19 cellular contexts compared by ENCODE assay signal in genomic region chr1:223430221-223430620, GRCh38. TPM values are rescaled to one million over a fixed set of nuclear protein-coding genes. Genes with fewer than 3 reads are reported as not detected.
DNase-seq lines count a peak whose midpoint lies in the region; ATAC-seq and TF ChIP-seq lines count a peak whose summit lies in the region.
"Had no signal": no experiment of that assay in that cellular context is flagged by ENCODE, and none has a peak within 500 bp of the region (broad histone marks: within the 10 kb centered on the region; RNA-seq: fewer than 3 reads in every experiment).

No MANE protein-coding gene starts in this region.

- CTCF ChIA-PET in RWPE1 (lab: Yijun Ruan, JAX) = no interaction called here
- CTCF ChIA-PET in CD4-positive, alpha-beta memory T cell (lab: Charles Lee; ENCODE audit: partially characterized antibody) = interaction anchor here (1.0 kb wide), 1 partner anchor 306 kb away, joined by 3 read pairs; no protein-coding TSS in a partner anchor

- H3K36me3 ChIP-seq in muscle layer of colon (ENCODE audit: insufficient read depth, low read length) (no peaks in the 10 kb centered on the region), tibial artery (no peaks in the 10 kb centered on the region)
- no peaks in the 10 kb centered on the region for H3K36me3 ChIP-seq in CD4-positive, alpha-beta memory T cell (ENCODE audit: insufficient read depth, low read length)
- H3K36me3 ChIP-seq: SJCRH30 had no signal

- H3K4me3 ChIP-seq in muscle layer of colon (ENCODE audit: low read depth in 1 of 2, low read length in 2 of 2) = no peak overlapping the region
- H3K4me3 ChIP-seq in tibial artery = no peak overlapping the region
- no peak overlapping the region for H3K4me3 ChIP-seq in CD4-positive, alpha-beta memory T cell (ENCODE audit: low read length in 2 of 2)
- H3K4me3 ChIP-seq: SJCRH30 had no signal

- no peak overlapping the region for H3K4me3 Mint-ChIP-seq in CD4-positive, alpha-beta memory T cell
- no peak overlapping the region for H3K4me3 Mint-ChIP-seq in T-helper 2 cell treated with Interferon-gamma antibody and Interleukin-4, amounts not matched to agents 5 μg/mL and 100 μg/mL, for 36 hours
- H3K4me3 Mint-ChIP-seq: IgD-negative memory B cell had no signal

- H3K9me3 Mint-ChIP-seq in CD4-positive, alpha-beta memory T cell = peaks cover 0 to 5% (median 0%) of the 10 kb centered on the region in 8 donors
- no peaks in the 10 kb centered on the region for H3K9me3 Mint-ChIP-seq in T-helper 2 cell treated with Interferon-gamma antibody and Interleukin-4, amounts not matched to agents 5 μg/mL and 100 μg/mL, for 36 hours

- no peaks in the 10 kb centered on the region for H3K36me3 Mint-ChIP-seq in CD4-positive, alpha-beta memory T cell
- H3K36me3 Mint-ChIP-seq in T-helper 2 cell treated with Interferon-gamma antibody and Interleukin-4, amounts not matched to agents 5 μg/mL and 100 μg/mL, for 36 hours (ENCODE audit: low read depth) = no peaks in the 10 kb centered on the region
- H3K36me3 Mint-ChIP-seq: IgD-negative memory B cell had no signal

- intact Hi-C loops in tibial artery (cut with DNase I; ENCODE audit: low total_unique reads) = no loop called here
- intact Hi-C loops in CD4-positive, alpha-beta memory T cell (cut with micrococcal nuclease) = no loop called here

- H3K9me3 ChIP-seq in muscle layer of colon (ENCODE audit: low read length) = no peaks in the 10 kb centered on the region
- no peaks in the 10 kb centered on the region for H3K9me3 ChIP-seq in tibial artery
- H3K9me3 ChIP-seq in CD4-positive, alpha-beta memory T cell (ENCODE audit: control insufficient read depth in 1 of 2, low read length in 2 of 2) = no peaks in the 10 kb centered on the region
- H3K9me3 ChIP-seq: SJCRH30 had no signal

- H3K27me3 ChIP-seq in muscle layer of colon (ENCODE audit: control insufficient read depth in 1 of 2, insufficient read depth in 2 of 2, low read length in 2 of 2) (no peaks in the 10 kb centered on the region), tibial artery (no peaks in the 10 kb centered on the region)
- H3K27me3 ChIP-seq in CD4-positive, alpha-beta memory T cell (ENCODE audit: insufficient read depth, low read length) = no peaks in the 10 kb centered on the region
- H3K27me3 ChIP-seq: SJCRH30 had no signal

- peak overlapping the region; percentile 78 for H3K27ac ChIP-seq in RWPE1
- H3K27ac ChIP-seq in muscle layer of colon (ENCODE audit: low read depth, low read length) = peak overlapping the region; percentile 32
- H3K27ac ChIP-seq in tibial artery = peak overlapping the region; percentile 73 to 75
- no peak overlapping the region for H3K27ac ChIP-seq in CD4-positive, alpha-beta memory T cell (ENCODE audit: low read depth, low read length)
- H3K27ac ChIP-seq: SJCRH30 had no signal

- TF ChIP-seq CTCF in RWPE1 (conservative IDR thresholded peaks at IDR 0.05; ENCODE audit: low read depth) (no peak), tibial artery (IDR thresholded peaks at IDR 0.05) (no peak)

- H3K27me3 Mint-ChIP-seq in CD4-positive, alpha-beta memory T cell = peaks cover 2 to 4% of the 10 kb centered on the region in 2 donors
- H3K27me3 Mint-ChIP-seq in T-helper 2 cell treated with Interferon-gamma antibody and Interleukin-4, amounts not matched to agents 5 μg/mL and 100 μg/mL, for 36 hours (ENCODE audit: low read depth) = peaks cover 8% of the 10 kb centered on the region

- H3K9ac ChIP-seq in muscle layer of colon (ENCODE audit: low read length) = no peak overlapping the region

- DNase-seq in RWPE1 (ENCODE audit: low spot score) (no peak), cerebellum (ENCODE audit: low spot score) (peak; percentile 17), tibial artery (peak in 1 of 2 donors; percentile 71)
- no peak for DNase-seq in CD4-positive, alpha-beta memory T cell
- no peak for DNase-seq in T-helper 2 cell treated with Interferon-gamma antibody and Interleukin-4, amounts not matched to agents 5 μg/mL and 100 μg/mL, for 36 hours (ENCODE audit: low spot score)
- DNase-seq: Kasumi-1, NCI-H1417, NCI-H2029, NCI-H2171, NCI-H748 treated with DMSO at 0.1 percent for 48 hours, OCI-M1, SJCRH30 had no signal

- peak overlapping the region in 1 of 7 donors; percentile 21 for H3K27ac Mint-ChIP-seq in CD4-positive, alpha-beta memory T cell
- no peak overlapping the region for H3K27ac Mint-ChIP-seq in T-helper 2 cell treated with Interferon-gamma antibody and Interleukin-4, amounts not matched to agents 5 μg/mL and 100 μg/mL, for 36 hours
- H3K27ac Mint-ChIP-seq: IgD-negative memory B cell had no signal

- POLR2A ChIA-PET in RWPE1 (lab: Yijun Ruan, JAX; ENCODE audit: low non-redundant PET) = no interaction called here
- POLR2A ChIA-PET in CD4-positive, alpha-beta memory T cell (lab: Charles Lee; ENCODE audit: partially characterized antibody) = no interaction called here

- H3K4me1 ChIP-seq in muscle layer of colon (ENCODE audit: insufficient read depth, low read length) (peaks cover 44% of the 10 kb centered on the region), tibial artery (peaks cover 0 to 35% (median 28%) of the 10 kb centered on the region in 4 donors)
- H3K4me1 ChIP-seq in CD4-positive, alpha-beta memory T cell (ENCODE audit: insufficient read depth, low read length) = no peaks in the 10 kb centered on the region
- H3K4me1 ChIP-seq: SJCRH30 had no signal

- ATAC-seq in HG02763 (IDR thresholded peaks at IDR 0.05; ENCODE audit: unreplicated experiment) = no peak
- ATAC-seq: HCT116 had no signal

- H3K4me1 Mint-ChIP-seq in CD4-positive, alpha-beta memory T cell = peaks cover 0 to 28% (median 2%) of the 10 kb centered on the region in 4 donors
- H3K4me1 Mint-ChIP-seq in T-helper 2 cell treated with Interferon-gamma antibody and Interleukin-4, amounts not matched to agents 5 μg/mL and 100 μg/mL, for 36 hours (ENCODE audit: low read depth) = peaks cover 2% of the 10 kb centered on the region
- H3K4me1 Mint-ChIP-seq: IgD-negative memory B cell had no signal

RNA-seq across cellular contexts. Expression of gene CCDC185, which starts 37.0 kb away (rescaled TPM):
- total RNA-seq in cerebellum = not detected
- total RNA-seq in CD4-positive, alpha-beta memory T cell = not detected
- not detected for polyA plus RNA-seq in CD4-positive, alpha-beta memory T cell
- total RNA-seq: HT1080, NCI-H460, RPMI7951, SJCRH30 had no signal
- polyA plus RNA-seq: IgD-negative memory B cell had no signal
